Comparison of ENCODE assay signal across 18 cellular contexts in the genomic region with DNA sequence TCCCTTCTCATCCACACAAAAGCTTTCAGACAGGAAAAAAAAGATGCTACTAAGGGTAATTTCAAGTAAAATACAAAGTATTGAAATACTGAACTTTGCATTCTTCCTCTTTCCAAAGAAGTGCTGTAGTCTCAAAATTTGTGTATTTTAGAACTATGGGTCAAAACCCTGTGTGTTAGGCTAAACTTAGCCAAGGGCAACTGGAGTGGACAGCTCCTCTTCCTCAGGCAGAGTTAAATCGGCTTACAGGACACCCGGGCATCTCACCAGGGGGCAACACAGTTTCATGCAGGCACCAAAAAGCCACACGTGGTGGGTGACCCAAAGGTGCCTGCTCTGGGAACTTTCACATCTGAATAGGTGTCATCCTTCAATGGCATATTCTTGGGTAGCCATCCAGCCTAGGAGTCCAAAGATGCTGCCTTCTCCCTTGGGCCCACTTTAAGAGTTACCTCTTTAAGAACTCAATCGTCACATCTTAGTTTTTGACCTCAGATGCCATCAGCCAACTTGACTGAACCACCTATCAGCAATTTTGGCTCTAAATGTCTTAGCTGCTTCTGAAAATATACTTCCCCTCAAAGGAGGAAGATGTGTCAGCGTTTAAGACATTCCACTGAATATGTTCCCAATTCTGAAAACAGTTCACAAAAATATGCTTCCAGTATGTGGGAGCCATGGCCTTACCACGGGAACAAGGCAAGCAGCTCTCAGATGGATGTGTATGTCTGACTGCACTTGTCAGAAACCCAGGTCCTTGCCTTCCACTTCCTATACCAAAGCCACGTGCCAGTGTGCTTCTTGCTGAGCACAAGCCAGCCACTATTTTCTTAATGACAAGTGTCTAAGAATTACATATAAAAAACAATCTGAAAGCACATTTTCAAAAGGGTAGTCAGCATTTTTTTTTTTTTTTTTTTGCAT. TPM values are rescaled to one million over a fixed set of nuclear protein-coding genes. Genes with fewer than 3 reads are reported as not detected.
A peak's percentile ranks its signal among the peaks of the same experiment; 100 is the strongest.
DNase-seq lines count a peak whose midpoint lies in the region; ATAC-seq and TF ChIP-seq lines count a peak whose summit lies in the region.
"Had no signal": no experiment of that assay in that cellular context is flagged by ENCODE, and none has a peak within 500 bp of the region (broad histone marks: within the 10 kb centered on the region; RNA-seq: fewer than 3 reads in every experiment).

No MANE protein-coding gene starts in this region.

- H3K27me3 ChIP-seq in left lung (no peaks in the 10 kb centered on the region), thoracic aorta (replicated peaks; ENCODE audit: insufficient read depth) (no peaks in the 10 kb centered on the region)
- H3K27me3 ChIP-seq: BLaER1 had no signal

- H3K4me3 ChIP-seq in fibroblast of the aortic adventitia (ENCODE audit: low read depth, low read length): no peak overlapping the region
- H3K4me3 ChIP-seq in left lung: no peak overlapping the region
- H3K4me3 ChIP-seq in thoracic aorta: no peak overlapping the region
- H3K4me3 ChIP-seq: BLaER1, GM23338 had no signal

- H3K27ac ChIP-seq in left lung (no peak overlapping the region), thoracic aorta (no peak overlapping the region)
- H3K27ac ChIP-seq: BLaER1 had no signal

- peak; percentile 35 for ATAC-seq in Right ventricle myocardium inferior
- peak; percentile 28 for ATAC-seq in left lung
- ATAC-seq in thoracic aorta (ENCODE audit: insufficient number of reproducible peaks, low FRiP score, low read depth): peak; percentile 38
- no peak for ATAC-seq in GM18505 (IDR thresholded peaks at IDR 0.05; ENCODE audit: unreplicated experiment)
- no peak for ATAC-seq in HG03432 (IDR thresholded peaks at IDR 0.05; ENCODE audit: unreplicated experiment)
- ATAC-seq: GM23338, HCT116 had no signal

- TF ChIP-seq CTCF in fibroblast of the aortic adventitia (IDR thresholded peaks at IDR 0.05; ENCODE audit: insufficient read depth, low read length) (no peak), left lung (IDR thresholded peaks at IDR 0.05) (no peak), thoracic aorta (IDR thresholded peaks at IDR 0.05) (no peak)

- DNase-seq in Right ventricle myocardium inferior (ENCODE audit: missing footprints) (no peak), cardiac septum (ENCODE audit: low spot score) (no peak), fibroblast of the aortic adventitia (ENCODE audit: low read depth) (peak; percentile 18), left lung (no peak), thoracic aorta (ENCODE audit: low spot score) (no peak)
- DNase-seq in activated CD4-positive, alpha-beta T cell treated with anti-CD3 and anti-CD28 coated beads, Interleukin-2, amount 50 U/mL, for 48 hours: no peak
- DNase-seq: GF-D8, KG1, NCI-H2107, NCI-H226, NCI-H524 treated with DMSO at 0.1 percent for 48 hours, SIG-M5 had no signal

- H3K9me3 ChIP-seq in left lung: no peaks in the 10 kb centered on the region
- no peaks in the 10 kb centered on the region for H3K9me3 ChIP-seq in thoracic aorta

- no peak for TF ChIP-seq POLR2A in GM18505 (IDR thresholded peaks at IDR 0.05; ENCODE audit: borderline replicate concordance, extremely low read depth, insufficient read depth, insufficient read length)

- H3K4me1 ChIP-seq in left lung (no peaks in the 10 kb centered on the region), thoracic aorta (ENCODE audit: control insufficient read depth in 1 of 2, low read depth in 2 of 2) (peaks cover 0 to 3% of the 10 kb centered on the region in 2 donors)

- intact Hi-C loops in Right ventricle myocardium inferior (cut with DNase I) (no loop called here), cardiac septum (cut with DNase I) (no loop called here), left lung (cut with DNase I) (no loop called here)

- H3K36me3 ChIP-seq in left lung (peaks cover 0 to 24% of the 10 kb centered on the region in 2 donors), thoracic aorta (peaks cover 14% of the 10 kb centered on the region)

RNA-seq across cellular contexts. Expression of a gene that starts 32.3 kb away (rescaled TPM):
- total RNA-seq in Right ventricle myocardium inferior (not detected), cardiac septum (0.13 TPM), fibroblast of the aortic adventitia (ENCODE audit: low replicate concordance) (not detected in 2 replicates), left lung (under 1 TPM in 1 of 2 donors, not detected in 1; 0.50 TPM), thoracic aorta (under 1 TPM in 1 of 2 donors, not detected in 1; 0.49 TPM)
- total RNA-seq: A172, GM23338 had no signal

Comparison
In these comparisons a context has a peak if more than half of its experiments do, and no peak if none do; other contexts are left out.
1. ATAC-seq: peak in Right ventricle myocardium inferior (single experiment), left lung (single experiment) and thoracic aorta (single experiment); none in GM18505 (single experiment) and HG03432 (single experiment).